21 cellular contexts compared by ENCODE assay signal in the genomic region with DNA sequence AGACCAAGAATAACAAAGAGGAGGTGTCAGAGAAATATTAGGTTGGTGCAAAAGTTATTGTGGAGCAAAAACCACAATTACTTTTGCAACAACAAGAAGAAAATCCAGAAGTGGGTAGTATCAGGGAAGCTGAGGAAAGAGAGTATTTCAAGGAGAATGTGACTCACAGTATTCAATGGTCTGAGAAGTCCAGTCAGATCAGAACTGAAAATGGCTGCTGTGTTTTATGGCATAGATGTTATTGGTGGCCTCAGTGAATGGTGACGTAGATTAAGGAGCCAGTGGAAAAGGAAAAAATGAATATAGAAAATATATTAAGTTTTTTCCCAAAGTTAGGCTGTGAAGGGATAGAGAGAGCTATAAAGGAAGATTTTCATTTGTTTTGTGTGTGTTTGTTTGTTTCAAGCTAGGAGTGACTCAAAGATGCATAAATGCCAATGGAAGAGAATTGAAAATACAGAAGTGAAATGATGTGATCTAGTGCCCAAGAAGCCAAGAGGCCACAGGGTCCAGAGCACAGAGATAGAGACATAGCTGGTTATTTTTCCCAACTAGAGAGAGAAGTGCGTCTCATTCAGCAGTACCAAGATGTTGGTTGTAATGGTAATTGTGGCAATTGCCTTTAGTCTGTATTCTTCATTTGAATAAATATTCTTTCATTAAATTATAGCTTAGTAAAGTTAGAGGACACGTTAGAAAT.
DNase-seq lines count a peak whose midpoint lies in the region; ATAC-seq and TF ChIP-seq lines count a peak whose summit lies in the region.
"Had no signal": no experiment of that assay in that cellular context is flagged by ENCODE, and none has a peak within 500 bp of the region (broad histone marks: within the 10 kb centered on the region; RNA-seq: fewer than 3 reads in every experiment).

No MANE protein-coding gene starts in this region.

- H3K79me2 ChIP-seq in PC-9 (ENCODE audit: low read depth), result no peaks in the 10 kb centered on the region

- no peaks in the 10 kb centered on the region for H3K9me2 ChIP-seq in PC-9 (ENCODE audit: insufficient read depth)
- H3K9me2 ChIP-seq: SK-N-SH had no signal

- H3K36me3 ChIP-seq in PC-9 (ENCODE audit: low read depth) (no peaks in the 10 kb centered on the region), esophagus squamous epithelium (no peaks in the 10 kb centered on the region)

- TF ChIP-seq CTCF in PC-9 (conservative IDR thresholded peaks at IDR 0.05) (no peak), esophagus squamous epithelium (IDR thresholded peaks at IDR 0.05) (no peak), type B pancreatic cell (conservative IDR thresholded peaks at IDR 0.05) (no peak)

- H3K36me3 Mint-ChIP-seq in activated naive CD4-positive, alpha-beta T cell treated with anti-CD3 and anti-CD28 coated beads, Interleukin-2, amount 50 U/mL, for 72 hours, result peaks cover 4 to 12% of the 10 kb centered on the region in 2 donors
- peaks cover 5% of the 10 kb centered on the region for H3K36me3 Mint-ChIP-seq in type B pancreatic cell
- H3K36me3 Mint-ChIP-seq: CD4-positive, alpha-beta memory T cell had no signal

- H3K4me3 ChIP-seq in PC-9 (no peak overlapping the region), esophagus squamous epithelium (no peak overlapping the region)
- H3K4me3 ChIP-seq: A549 had no signal

- CTCF ChIA-PET in PC-9 (lab: Charles Lee), result interaction anchor here (0.6 to 1.0 kb wide), 4 partner anchors 10 to 962 kb away, joined by 3 to 6 read pairs (median 5); no protein-coding TSS in a partner anchor

- H3K27me3 Mint-ChIP-seq in type B pancreatic cell, result no peaks in the 10 kb centered on the region

- H3K4me2 ChIP-seq in PC-9, result no peak overlapping the region
- H3K4me2 ChIP-seq: A549, SK-N-SH had no signal

- H3K27me3 ChIP-seq in PC-9 (ENCODE audit: insufficient read depth, low read depth) (no peaks in the 10 kb centered on the region), esophagus squamous epithelium (no peaks in the 10 kb centered on the region)

- peaks cover 0 to 9% of the 10 kb centered on the region in 2 donors for H3K9me3 Mint-ChIP-seq in activated naive CD4-positive, alpha-beta T cell treated with anti-CD3 and anti-CD28 coated beads, Interleukin-2, amount 50 U/mL, for 72 hours
- peaks cover 19% of the 10 kb centered on the region for H3K9me3 Mint-ChIP-seq in type B pancreatic cell

- intact Hi-C loops in PC-9 (cut with micrococcal nuclease; ENCODE audit: unreplicated experiment) (no loop called here), esophagus squamous epithelium (cut with DNase I) (no loop called here)

- 0 out of 2 replicates have a peak, but pooled peaks cover 2% of the 10 kb centered on the region for H3K9me3 ChIP-seq in PC-9 (ENCODE audit: insufficient read depth, low read depth)
- no peaks in the 10 kb centered on the region for H3K9me3 ChIP-seq in esophagus squamous epithelium

- POLR2A ChIA-PET in PC-9 (lab: Charles Lee; ENCODE audit: unreplicated experiment), result no interaction called here

- H3F3A ChIP-seq in PC-9 (ENCODE audit: insufficient read depth, low read depth), result peaks cover 6% of the 10 kb centered on the region; the same call in 1 of the 2 replicates

- H3K4me3 Mint-ChIP-seq in type B pancreatic cell, result no peak overlapping the region
- H3K4me3 Mint-ChIP-seq: CD4-positive, alpha-beta memory T cell had no signal

- peak; percentile 93 to 95 for ATAC-seq in activated naive CD4-positive, alpha-beta T cell treated with anti-CD3 and anti-CD28 coated beads, Interleukin-2, amount 50 U/mL, for 72 hours
- no peak for ATAC-seq in GM18505 (IDR thresholded peaks at IDR 0.05; ENCODE audit: unreplicated experiment)
- ATAC-seq: A549 had no signal

- WGBS in esophagus squamous epithelium, 2 donors, result 78% methylated on average over 3 of the region's 3 CpGs

- no peak for DNase-seq in activated naive CD4-positive, alpha-beta T cell treated with anti-CD3 and anti-CD28 coated beads, Interleukin-2, amount 50 U/mL, for 72 hours (ENCODE audit: low spot score in 2 of 2)
- no peak for DNase-seq in activated naive CD4-positive, alpha-beta T cell treated with Interleukin-2 at 50 U/mL for 16 hours
- DNase-seq in PC-9 (no peak), esophagus squamous epithelium (lab: John Stamatoyannopoulos, UW) (no peak), type B pancreatic cell (ENCODE audit: extremely low spot score, unreplicated experiment) (no peak), T1000 (lab: John Stamatoyannopoulos, UW) (no peak)
- no peak for DNase-seq in stimulated activated CD4-positive, alpha-beta T cell treated with anti-CD3 and anti-CD28 coated beads, Interleukin-15, amount 100 ng/mL, for 24 hours
- DNase-seq: CD4-positive, alpha-beta memory T cell; DMS153; GF-D8; KG1; NCI-H1092 treated with DMSO at 0.1 percent for 48 hours; NCI-H146; NCI-H2081 treated with DMSO at 0.1 percent for 48 hours; NCI-H510A; NCI-H748 treated with DMSO at 0.1 percent for 48 hours; NK-92 treated with Interleukin-12 subunit alpha and Interleukin-12 subunit beta, amount 100 ng/mL, for 24 hours; SHP77; SK-N-SH had no signal

- no peaks in the 10 kb centered on the region for H4K20me1 ChIP-seq in PC-9 (ENCODE audit: insufficient read depth)

- no TSS peak for BruUV-seq in PC-9 (replicated peaks; lab: Mats Ljungman, UMichigan)

- H3K4me1 ChIP-seq in PC-9 (replicated peaks; ENCODE audit: insufficient read depth) (peaks cover 14% of the 10 kb centered on the region), esophagus squamous epithelium (peaks cover 0 to 15% (median 0%) of the 10 kb centered on the region in 3 donors)
- H3K4me1 ChIP-seq: A549 had no signal

- no peak for TF ChIP-seq POLR2A in esophagus squamous epithelium (IDR thresholded peaks at IDR 0.05)
- no peak for TF ChIP-seq POLR2A in GM18505 (IDR thresholded peaks at IDR 0.05; ENCODE audit: borderline replicate concordance, extremely low read depth, insufficient read depth, insufficient read length)

- peak overlapping the region in 1 of 2 donors; percentile 72 for H3K27ac Mint-ChIP-seq in activated naive CD4-positive, alpha-beta T cell treated with anti-CD3 and anti-CD28 coated beads, Interleukin-2, amount 50 U/mL, for 72 hours
- peak overlapping the region; percentile 67 for H3K27ac Mint-ChIP-seq in type B pancreatic cell
- H3K27ac Mint-ChIP-seq: CD4-positive, alpha-beta memory T cell had no signal

- H2AFZ ChIP-seq in PC-9, result peak overlapping the region; percentile 50; the same call in 1 of the 2 replicates

- peaks cover 4% of the 10 kb centered on the region for H3K4me1 Mint-ChIP-seq in type B pancreatic cell (ENCODE audit: unreplicated experiment)
- H3K4me1 Mint-ChIP-seq: CD4-positive, alpha-beta memory T cell had no signal

- peak overlapping the region; percentile 44 for H3K27ac ChIP-seq in PC-9
- peak overlapping the region in 3 of 4 donors; percentile 23 to 44 (median 40) for H3K27ac ChIP-seq in esophagus squamous epithelium
- H3K27ac ChIP-seq: A549 had no signal
